In genomic region chr5:179488464-179488863, GRCh38 we compare ENCODE assay signal across 1 cellular context.
TF ChIP-seq lines count a peak whose summit lies in the region.

No MANE protein-coding gene starts in this region.

TF ChIP-seq in SK-N-SH, 30 proteins besides CTCF, POLR2A, EP300 and RAD21 (continued from another document):
- TF ChIP-seq REST (IDR thresholded peaks at IDR 0.05; ENCODE audit: low read depth, low read length) (no peak), CHD2 (IDR thresholded peaks at IDR 0.05; ENCODE audit: low read length, partially characterized antibody) (no peak), ELF1 (IDR thresholded peaks at IDR 0.05) (no peak), GABPA (IDR thresholded peaks at IDR 0.05; ENCODE audit: low read depth) (no peak), SMC3 (IDR thresholded peaks at IDR 0.05; ENCODE audit: low read depth, low read length) (no peak), JUND (IDR thresholded peaks at IDR 0.05) (no peak), FOXM1 (IDR thresholded peaks at IDR 0.05; ENCODE audit: low read depth) (no peak)
- TF ChIP-seq, protein P1, sequence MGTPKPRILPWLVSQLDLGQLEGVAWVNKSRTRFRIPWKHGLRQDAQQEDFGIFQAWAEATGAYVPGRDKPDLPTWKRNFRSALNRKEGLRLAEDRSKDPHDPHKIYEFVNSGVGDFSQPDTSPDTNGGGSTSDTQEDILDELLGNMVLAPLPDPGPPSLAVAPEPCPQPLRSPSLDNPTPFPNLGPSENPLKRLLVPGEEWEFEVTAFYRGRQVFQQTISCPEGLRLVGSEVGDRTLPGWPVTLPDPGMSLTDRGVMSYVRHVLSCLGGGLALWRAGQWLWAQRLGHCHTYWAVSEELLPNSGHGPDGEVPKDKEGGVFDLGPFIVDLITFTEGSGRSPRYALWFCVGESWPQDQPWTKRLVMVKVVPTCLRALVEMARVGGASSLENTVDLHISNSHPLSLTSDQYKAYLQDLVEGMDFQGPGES (IDR thresholded peaks at IDR 0.05; ENCODE audit: low read depth, low read length) = no peak
- TF ChIP-seq, protein P2, sequence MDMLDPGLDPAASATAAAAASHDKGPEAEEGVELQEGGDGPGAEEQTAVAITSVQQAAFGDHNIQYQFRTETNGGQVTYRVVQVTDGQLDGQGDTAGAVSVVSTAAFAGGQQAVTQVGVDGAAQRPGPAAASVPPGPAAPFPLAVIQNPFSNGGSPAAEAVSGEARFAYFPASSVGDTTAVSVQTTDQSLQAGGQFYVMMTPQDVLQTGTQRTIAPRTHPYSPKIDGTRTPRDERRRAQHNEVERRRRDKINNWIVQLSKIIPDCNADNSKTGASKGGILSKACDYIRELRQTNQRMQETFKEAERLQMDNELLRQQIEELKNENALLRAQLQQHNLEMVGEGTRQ (IDR thresholded peaks at IDR 0.05; ENCODE audit: borderline replicate concordance, low read depth, low read length) = no peak
